25 cellular contexts compared by ENCODE assay signal in the genomic region with DNA sequence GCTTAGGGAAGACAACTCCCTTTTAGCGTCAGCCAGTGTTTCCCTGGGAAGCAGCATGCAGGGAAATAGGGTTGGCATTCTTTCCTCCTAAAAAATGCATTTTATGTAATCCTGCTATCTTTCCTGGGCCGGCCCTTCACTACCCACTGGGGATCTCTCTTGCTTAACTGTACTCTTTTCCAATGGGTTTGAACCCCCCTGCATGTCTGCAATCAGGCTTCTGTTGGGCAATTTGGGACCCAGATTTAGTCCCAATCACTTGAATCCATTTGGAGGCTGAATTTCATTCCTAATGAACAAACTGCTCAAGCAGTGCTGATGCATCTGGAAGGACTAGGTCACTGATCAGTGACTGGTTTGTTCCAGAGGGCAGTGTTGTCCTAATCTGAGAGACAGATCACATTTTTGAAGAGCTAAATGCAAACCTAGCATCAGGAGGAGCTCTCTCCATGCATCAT.
DNase-seq lines count a peak whose midpoint lies in the region; ATAC-seq and TF ChIP-seq lines count a peak whose summit lies in the region.
"Had no signal": no experiment of that assay in that cellular context is flagged by ENCODE, and none has a peak within 500 bp of the region (broad histone marks: within the 10 kb centered on the region; RNA-seq: fewer than 3 reads in every experiment).

No MANE protein-coding gene starts in this region.

- H3K27ac ChIP-seq in heart left ventricle (peak overlapping the region in 5 of 12 donors; percentile 8 to 37 (median 24)), caudate nucleus (ENCODE audit: low read depth, low read length) (no peak overlapping the region)
- H3K27ac ChIP-seq: brain microvascular endothelial cell, prostate gland, upper lobe of left lung, VCaP had no signal

- TF ChIP-seq POLR2A in heart left ventricle (IDR thresholded peaks at IDR 0.05): no peak

- no peaks in the 10 kb centered on the region for H3K9me3 ChIP-seq in heart left ventricle
- H3K9me3 ChIP-seq: mucosa of descending colon, prostate gland, upper lobe of left lung had no signal

- no peaks in the 10 kb centered on the region for H3K36me3 ChIP-seq in heart left ventricle
- H3K36me3 ChIP-seq: brain microvascular endothelial cell, prostate gland, upper lobe of left lung had no signal

- H3K27me3 ChIP-seq in heart left ventricle: no peaks in the 10 kb centered on the region
- H3K27me3 ChIP-seq: brain microvascular endothelial cell, upper lobe of left lung had no signal

- ATAC-seq in heart left ventricle (peak; percentile 47 to 88 (median 72)), sciatic nerve (peak; percentile 97), GM18520 (IDR thresholded peaks at IDR 0.05; ENCODE audit: unreplicated experiment) (no peak), HG03139 (IDR thresholded peaks at IDR 0.05; ENCODE audit: unreplicated experiment) (no peak)
- ATAC-seq: GM23338; mucosa of descending colon; stimulated activated naive CD8-positive, alpha-beta T cell treated with anti-CD3 and anti-CD28 coated beads, Interleukin-15, Interleukin-2, amounts not matched to agents 100 U/mL and 50 U/mL, for 24 hours had no signal

- TF ChIP-seq CTCF in AG10803 (conservative IDR thresholded peaks at IDR 0.05; ENCODE audit: low read length) (no peak), heart left ventricle (IDR thresholded peaks at IDR 0.05) (no peak)

- H3K4me1 ChIP-seq in heart left ventricle: peaks cover 0 to 15% (median 0%) of the 10 kb centered on the region in 12 donors
- H3K4me1 ChIP-seq: prostate gland had no signal

- peak; percentile 34 for DNase-seq in AG10803 (ENCODE audit: low read depth)
- DNase-seq in M059J (ENCODE audit: low read depth): peak; percentile 64
- peak in 1 of 5 donors; percentile 50 for DNase-seq in heart left ventricle
- no peak for DNase-seq in sciatic nerve (ENCODE audit: low spot score)
- no peak for DNase-seq in stimulated activated CD4-positive, alpha-beta T cell treated with anti-CD3 and anti-CD28 coated beads, Interleukin-2, amount 100 ng/mL, for 24 hours
- DNase-seq in caudate nucleus (lab: John Stamatoyannopoulos, UW): no peak
- DNase-seq: activated CD4-positive, alpha-beta T cell treated with anti-CD3 and anti-CD28 coated beads, Interleukin-2, amount 10 ng/mL, durations not matched to agents 7 days and 5 days; activated naive CD8-positive, alpha-beta T cell treated with anti-CD3 and anti-CD28 coated beads for 36 hours; brain microvascular endothelial cell; C1 segment of cervical spinal cord; Calu3; cortex of kidney; EL; head of caudate nucleus; NCI-H2081; stimulated activated CD4-positive, alpha-beta T cell treated with anti-CD3 and anti-CD28 coated beads, Interleukin-4, amount 100 ng/mL, for 4 hours; stimulated activated naive CD8-positive, alpha-beta T cell treated with anti-CD3 and anti-CD28 coated beads, Interleukin-15, Interleukin-2, amounts not matched to agents 100 U/mL and 50 U/mL, for 24 hours; T-helper 2 cell; upper lobe of left lung had no signal

- H3K4me3 ChIP-seq in AG10803 (ENCODE audit: low read length) (no peak overlapping the region), heart left ventricle (no peak overlapping the region)
- H3K4me3 ChIP-seq: GM23338, mucosa of descending colon, prostate gland, upper lobe of left lung had no signal

- intact Hi-C loops in heart left ventricle (cut with DNase I) (no loop called here), sciatic nerve (cut with DNase I) (no loop called here)

- 57 to 74% (median 65%) methylated on average over 2 of the region's 2 CpGs for WGBS in heart left ventricle, 4 donors

Comparison
In these comparisons a context has a peak if more than half of its experiments do, and no peak if none do; other contexts are left out.
1. DNase-seq: peak in AG10803 (single experiment) and M059J (single experiment); none in sciatic nerve (single experiment), stimulated activated CD4-positive, alpha-beta T cell treated with anti-CD3 and anti-CD28 coated beads, Interleukin-2, amount 100 ng/mL, for 24 hours (0 of 2) and caudate nucleus (0 of 61).
2. ATAC-seq: peak in heart left ventricle (4 of 4) and sciatic nerve (single experiment); none in GM18520 (single experiment) and HG03139 (single experiment).